ENCODE assay signal across 17 cellular contexts in the genomic region with DNA sequence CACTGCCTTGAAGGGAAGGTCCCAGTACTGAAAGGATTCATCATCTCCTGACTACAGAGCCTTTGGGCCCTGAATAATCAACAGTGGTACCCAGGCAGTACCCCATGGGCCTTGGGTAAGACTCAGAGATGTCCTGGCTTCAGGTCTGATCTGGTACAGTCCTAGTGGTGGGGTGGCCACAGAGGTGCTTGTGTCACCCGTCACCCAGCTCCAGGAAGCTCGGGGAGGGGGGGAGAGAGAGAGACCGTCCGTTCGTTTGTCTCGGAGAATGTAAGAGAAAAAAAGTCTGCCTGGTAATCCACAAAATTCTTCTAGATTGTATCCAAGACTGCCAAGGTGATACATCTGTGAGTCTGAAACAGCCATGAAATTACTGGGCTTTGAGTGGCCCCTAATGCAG.
"Had no signal": no experiment of that assay in that cellular context is flagged by ENCODE, and none has a peak within 500 bp of the region (broad histone marks: within the 10 kb centered on the region; RNA-seq: fewer than 3 reads in every experiment).

No MANE protein-coding gene starts in this region.

- H3K27ac Mint-ChIP-seq: immature natural killer cell, mesothelial cell of epicardium had no signal

- H3K36me3 Mint-ChIP-seq: immature natural killer cell, mesothelial cell of epicardium had no signal

- H3K4me3 Mint-ChIP-seq: immature natural killer cell, mesothelial cell of epicardium had no signal

- H3K4me1 Mint-ChIP-seq: immature natural killer cell, mesothelial cell of epicardium had no signal

- DNase-seq: dermis blood vessel endothelial cell; dorsolateral prefrontal cortex; effector CD4-positive, alpha-beta T cell; effector memory CD4-positive, alpha-beta T cell; foreskin keratinocyte; heart left ventricle; hypothalamus; immature natural killer cell; islet precursor cell; kidney; kidney glomerular epithelial cell; left lung; left ventricle myocardium superior; lower lobe of right lung; mesenchymal stem cell; mucosa of descending colon had no signal
